ENCODE assay signal across 18 cellular contexts in genomic region chr1:89649783-89650182, GRCh38. TPM values are rescaled to one million over a fixed set of nuclear protein-coding genes. Genes with fewer than 3 reads are reported as not detected.
A peak's percentile ranks its signal among the peaks of the same experiment; 100 is the strongest.
DNase-seq lines count a peak whose midpoint lies in the region; ATAC-seq, FAIRE-seq and TF ChIP-seq lines count a peak whose summit lies in the region.
"Had no signal": no experiment of that assay in that cellular context is flagged by ENCODE, and none has a peak within 500 bp of the region (broad histone marks: within the 10 kb centered on the region; RNA-seq: fewer than 3 reads in every experiment).

No MANE protein-coding gene starts in this region.

- peaks cover 14% of the 10 kb centered on the region for H3K9me3 Mint-ChIP-seq in activated CD4-positive, alpha-beta T cell treated with anti-CD3 and anti-CD28 coated beads, Interleukin-2, amount 10 ng/mL, durations not matched to agents 24 days and 14 days
- peaks cover 30% of the 10 kb centered on the region for H3K9me3 Mint-ChIP-seq in activated CD8-positive, alpha-beta T cell treated with anti-CD3 and anti-CD28 coated beads, Interleukin-2, amount 10 ng/mL, durations not matched to agents 7 days and 5 days (ENCODE audit: insufficient read depth)
- H3K9me3 Mint-ChIP-seq in naive B cell, result peaks cover 4 to 18% (median 5%) of the 10 kb centered on the region in 7 donors

- peaks cover 62% of the 10 kb centered on the region for H3K36me3 Mint-ChIP-seq in activated CD4-positive, alpha-beta T cell treated with anti-CD3 and anti-CD28 coated beads, Interleukin-2, amount 10 ng/mL, durations not matched to agents 24 days and 14 days (ENCODE audit: low read depth)
- peaks cover 69% of the 10 kb centered on the region for H3K36me3 Mint-ChIP-seq in activated CD8-positive, alpha-beta T cell treated with anti-CD3 and anti-CD28 coated beads, Interleukin-2, amount 10 ng/mL, durations not matched to agents 7 days and 5 days (ENCODE audit: low read depth)
- H3K36me3 Mint-ChIP-seq in naive B cell, result peaks cover 0 to 12% of the 10 kb centered on the region in 2 donors

- no peak for TF ChIP-seq POLR2A in H54 (IDR thresholded peaks at IDR 0.05; ENCODE audit: low read depth, low read length)

- peak overlapping the region; percentile 20 for H3K27ac Mint-ChIP-seq in activated CD4-positive, alpha-beta T cell treated with anti-CD3 and anti-CD28 coated beads, Interleukin-2, amount 10 ng/mL, durations not matched to agents 24 days and 14 days
- peak overlapping the region; percentile 62 for H3K27ac Mint-ChIP-seq in activated CD8-positive, alpha-beta T cell treated with anti-CD3 and anti-CD28 coated beads, Interleukin-2, amount 10 ng/mL, durations not matched to agents 7 days and 5 days
- peak overlapping the region in 4 of 6 donors; percentile 29 to 72 (median 54) for H3K27ac Mint-ChIP-seq in naive B cell

- H3K4me1 Mint-ChIP-seq in activated CD4-positive, alpha-beta T cell treated with anti-CD3 and anti-CD28 coated beads, Interleukin-2, amount 10 ng/mL, durations not matched to agents 24 days and 14 days, result peaks cover 55% of the 10 kb centered on the region
- H3K4me1 Mint-ChIP-seq in activated CD8-positive, alpha-beta T cell treated with anti-CD3 and anti-CD28 coated beads, Interleukin-2, amount 10 ng/mL, durations not matched to agents 7 days and 5 days (ENCODE audit: low read depth), result peaks cover 70% of the 10 kb centered on the region
- peaks cover 23 to 30% (median 29%) of the 10 kb centered on the region in 3 donors for H3K4me1 Mint-ChIP-seq in naive B cell

- CTCF ChIA-PET in activated CD8-positive, alpha-beta T cell treated with anti-CD3 and anti-CD28 coated beads, Interleukin-2, amount 10 ng/mL, durations not matched to agents 7 days and 5 days (lab: Charles Lee), result interaction anchor here (1.0 to 3.7 kb wide), 5 partner anchors 11 to 113 kb away, joined by 3 to 24 read pairs (median 8); partner anchors contain the start of gene LRRC8C

- no peak for FAIRE-seq in H54 (lab: Jason Lieb, UNC)
- FAIRE-seq: A549 had no signal

- peak overlapping the region; percentile 2 for H3K4me3 Mint-ChIP-seq in activated CD4-positive, alpha-beta T cell treated with anti-CD3 and anti-CD28 coated beads, Interleukin-2, amount 10 ng/mL, durations not matched to agents 24 days and 14 days
- no peak overlapping the region for H3K4me3 Mint-ChIP-seq in activated CD8-positive, alpha-beta T cell treated with anti-CD3 and anti-CD28 coated beads, Interleukin-2, amount 10 ng/mL, durations not matched to agents 7 days and 5 days
- H3K4me3 Mint-ChIP-seq in naive B cell, result no peak overlapping the region

- POLR2A ChIA-PET in activated CD8-positive, alpha-beta T cell treated with anti-CD3 and anti-CD28 coated beads, Interleukin-2, amount 10 ng/mL, durations not matched to agents 7 days and 5 days (lab: Charles Lee), result interaction anchor here (5.1 kb wide), 1 partner anchor 15 kb away, joined by 19 read pairs; no protein-coding TSS in a partner anchor

- ATAC-seq in GM21723 (IDR thresholded peaks at IDR 0.05; ENCODE audit: unreplicated experiment), result peak; percentile 58
- ATAC-seq in activated CD8-positive, alpha-beta T cell treated with anti-CD3 and anti-CD28 coated beads, Interleukin-2, amount 10 ng/mL, durations not matched to agents 7 days and 5 days, result no peak
- ATAC-seq in naive B cell (ENCODE audit: low read depth in 2 of 2), result no peak
- ATAC-seq: A549 had no signal

- DNase-seq in activated CD4-positive, alpha-beta T cell treated with anti-CD3 and anti-CD28 coated beads, Interleukin-2, amount 10 ng/mL, durations not matched to agents 24 days and 14 days, result no peak
- no peak for DNase-seq in activated CD4-positive, alpha-beta T cell treated with anti-CD3 and anti-CD28 coated beads, Interleukin-2, amount 50 U/mL, for 1 hour
- DNase-seq in activated CD8-positive, alpha-beta T cell treated with anti-CD3 and anti-CD28 coated beads, Interleukin-2, amount 10 ng/mL, durations not matched to agents 7 days and 5 days, result no peak
- DNase-seq in naive B cell, result no peak
- no peak for DNase-seq in H54 (ENCODE audit: insufficient read length, low spot score)
- DNase-seq in activated CD4-positive, CD25-positive, alpha-beta regulatory T cell treated with anti-CD3 and anti-CD28 coated beads, Interleukin-2, amount 50 U/mL, for 72 hours, result no peak
- DNase-seq in NCI-H1436 treated with DMSO at 0.1 percent for 48 hours (lab: John Stamatoyannopoulos, UW), result no peak
- DNase-seq: activated CD4-positive, alpha-beta T cell treated with anti-CD3 and anti-CD28 coated beads for 4 hours; C1 segment of cervical spinal cord; DND-41; kidney glomerular epithelial cell; NCI-H2029 treated with DMSO at 0.1 percent for 48 hours; NCI-H526; retina; stimulated activated naive CD4-positive, alpha-beta T cell; T1000 had no signal

- H3K27me3 Mint-ChIP-seq in activated CD4-positive, alpha-beta T cell treated with anti-CD3 and anti-CD28 coated beads, Interleukin-2, amount 10 ng/mL, durations not matched to agents 24 days and 14 days, result no peaks in the 10 kb centered on the region
- H3K27me3 Mint-ChIP-seq in activated CD8-positive, alpha-beta T cell treated with anti-CD3 and anti-CD28 coated beads, Interleukin-2, amount 10 ng/mL, durations not matched to agents 7 days and 5 days (ENCODE audit: low read depth), result no peaks in the 10 kb centered on the region
- no peaks in the 10 kb centered on the region for H3K27me3 Mint-ChIP-seq in naive B cell

- intact Hi-C loops in activated CD4-positive, alpha-beta T cell treated with anti-CD3 and anti-CD28 coated beads, Interleukin-2, amount 10 ng/mL, durations not matched to agents 24 days and 14 days (cut with micrococcal nuclease), result no loop called here

RNA-seq across cellular contexts. Expression of gene LRRC8C, which starts 16.9 kb away (rescaled TPM):
- 73.1 and 74.0 TPM in 2 replicates for total RNA-seq in activated CD4-positive, alpha-beta T cell treated with anti-CD3 and anti-CD28 coated beads, Interleukin-2, amount 10 ng/mL, durations not matched to agents 24 days and 14 days
- 10 to 100 TPM; 32.9 to 35.0 TPM for total RNA-seq in activated CD8-positive, alpha-beta T cell treated with anti-CD3 and anti-CD28 coated beads, Interleukin-2, amount 10 ng/mL, durations not matched to agents 7 days and 5 days
- polyA plus RNA-seq in naive B cell (ENCODE audit: low read depth in 6 of 6), result 1 to 10 TPM; 1.3 to 4.8 (median 2.6) TPM
